ENCODE assay signal across 36 cellular contexts in the genomic region with DNA sequence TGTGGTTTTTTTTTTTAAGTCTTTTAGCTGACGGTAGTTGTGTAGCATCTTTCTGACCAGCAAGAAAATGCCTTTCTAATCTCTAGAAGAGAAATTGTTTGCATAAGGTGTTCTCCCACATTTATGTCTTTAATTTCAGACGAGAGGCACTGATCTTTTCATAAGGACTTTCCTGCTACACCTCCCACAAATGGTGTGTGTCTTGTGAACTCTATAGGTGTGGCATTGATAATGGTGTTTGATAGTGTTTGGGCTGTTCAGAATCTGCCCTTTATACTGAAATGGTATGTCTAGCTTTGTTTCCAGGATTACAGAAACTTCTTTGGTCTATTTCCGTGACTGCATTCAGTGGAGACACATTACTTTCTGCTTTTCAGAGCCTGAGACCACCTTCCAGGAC.
"Had no signal": no experiment of that assay in that cellular context is flagged by ENCODE, and none has a peak within 500 bp of the region (broad histone marks: within the 10 kb centered on the region; RNA-seq: fewer than 3 reads in every experiment).

No MANE protein-coding gene starts in this region.

- FAIRE-seq: bronchial epithelial cell, TTC549 had no signal

- DNase-seq: activated B cell treated with CpG ODN at 0.5 μM for 24 hours; activated CD4-positive, alpha-beta memory T cell treated with anti-CD3 and anti-CD28 coated beads for 36 hours; activated CD4-positive, alpha-beta T cell treated with anti-CD3 and anti-CD28 coated beads for 4 hours; activated CD4-positive, alpha-beta T cell treated with anti-CD3 and anti-CD28 coated beads, Interleukin-2, amount 10 ng/mL, durations not matched to agents 24 days and 14 days; activated CD4-positive, alpha-beta T cell treated with anti-CD3 and anti-CD28 coated beads, Interleukin-2, amount 50 U/mL, for 1 hour; activated CD4-positive, alpha-beta T cell treated with anti-CD3 and anti-CD28 coated beads, Interleukin-2, amount 50 U/mL, for 4 hours; activated CD4-positive, CD25-positive, alpha-beta regulatory T cell treated with anti-CD3 and anti-CD28 coated beads, Interleukin-2, amount 50 U/mL, for 72 hours; activated CD8-positive, alpha-beta memory T cell treated with anti-CD3 and anti-CD28 coated beads, Interleukin-2, amount 50 U/mL, for 4 hours; activated CD8-positive, alpha-beta T cell treated with anti-CD3 and anti-CD28 coated beads for 36 hours; activated effector memory CD4-positive, alpha-beta T cell treated with anti-CD3 and anti-CD28 coated beads, Interleukin-2, amount 50 U/mL, for 16 hours; activated gamma-delta T cell treated with Interleukin-2 at 50 U/mL for 16 hours; activated naive CD4-positive, alpha-beta T cell; activated naive CD4-positive, alpha-beta T cell treated with anti-CD3 and anti-CD28 coated beads for 36 hours; activated naive CD4-positive, alpha-beta T cell treated with anti-CD3 and anti-CD28 coated beads, Interleukin-2, amount 50 U/mL, for 16 hours; activated naive CD8-positive, alpha-beta T cell treated with anti-CD3 and anti-CD28 coated beads for 36 hours; activated T-cell treated with anti-CD3 and anti-CD28 coated beads for 4 hours; activated T-cell treated with anti-CD3 and anti-CD28 coated beads, Interleukin-2, amount 50 U/mL, for 1 hour; activated T-cell treated with anti-CD3 and anti-CD28 coated beads, Interleukin-2, amount 50 U/mL, for 4 hours; activated T-cell treated with anti-CD3 and anti-CD28 coated beads, Interleukin-2, amount 50 U/mL, for 72 hours; adrenal gland; amniotic stem cell; caudate nucleus; SW 1271; T-helper 1 cell; T-helper 2 cell; T-helper 9 cell had no signal

- H3K9me3 Mint-ChIP-seq: activated B cell treated with CpG ODN at 0.5 μM for 24 hours; activated CD4-positive, alpha-beta memory T cell treated with anti-CD3 and anti-CD28 coated beads for 36 hours; activated CD4-positive, alpha-beta T cell treated with anti-CD3 and anti-CD28 coated beads, Interleukin-2, amount 10 ng/mL, durations not matched to agents 24 days and 14 days; activated CD8-positive, alpha-beta T cell treated with anti-CD3 and anti-CD28 coated beads for 36 hours; activated naive CD4-positive, alpha-beta T cell treated with anti-CD3 and anti-CD28 coated beads for 36 hours; activated T-cell treated with anti-CD3 and anti-CD28 coated beads, Interleukin-2, amount 50 U/mL, for 4 hours; activated T-helper 1 cell treated with anti-CD3 and anti-CD28 coated beads, Interleukin-12 subunit alpha, Interleukin-12 subunit beta, Interleukin-2, Interleukin-4 antibody, amounts not matched to agents 30 ng/mL and 10 ng/mL and 1 ng/mL, durations not matched to agents 14 hours and 24 hours and 36 hours; activated T-helper 17 cell treated with anti-CD3 and anti-CD28 coated beads, Interleukin-2, amount 50 U/mL, for 72 hours; T-helper 1 cell treated with Interleukin-12 subunit alpha and Interleukin-12 subunit beta and Interleukin-4 antibody, amounts not matched to agents 30 μg/mL and 1 μg/mL, for 36 hours; T-helper 2 cell treated with Interferon-gamma antibody and Interleukin-4, amounts not matched to agents 5 μg/mL and 100 μg/mL, for 36 hours had no signal

- H3K36me3 ChIP-seq: adrenal gland, ascending aorta, cardiac muscle cell had no signal

- H3K27me3 Mint-ChIP-seq: activated B cell treated with CpG ODN at 0.5 μM for 24 hours; activated CD4-positive, alpha-beta memory T cell treated with anti-CD3 and anti-CD28 coated beads for 36 hours; activated CD8-positive, alpha-beta T cell treated with anti-CD3 and anti-CD28 coated beads for 36 hours; activated naive CD8-positive, alpha-beta T cell treated with anti-CD3 and anti-CD28 coated beads for 36 hours; activated T-helper 17 cell treated with anti-CD3 and anti-CD28 coated beads, Interleukin-2, amount 50 U/mL, for 72 hours had no signal

- H3K4me1 Mint-ChIP-seq: activated B cell treated with CpG ODN at 0.5 μM for 24 hours; activated CD4-positive, alpha-beta T cell treated with anti-CD3 and anti-CD28 coated beads, Interleukin-2, amount 10 ng/mL, durations not matched to agents 24 days and 14 days had no signal

- H3K27ac ChIP-seq: adrenal gland, ascending aorta, cardiac muscle cell had no signal

- H3K4me3 Mint-ChIP-seq: activated B cell treated with CpG ODN at 0.5 μM for 24 hours; activated CD4-positive, alpha-beta memory T cell treated with anti-CD3 and anti-CD28 coated beads for 36 hours; activated CD4-positive, alpha-beta T cell treated with anti-CD3 and anti-CD28 coated beads, Interleukin-2, amount 10 ng/mL, durations not matched to agents 24 days and 14 days; activated CD8-positive, alpha-beta T cell treated with anti-CD3 and anti-CD28 coated beads for 36 hours; activated naive CD4-positive, alpha-beta T cell treated with anti-CD3 and anti-CD28 coated beads for 36 hours; activated naive CD8-positive, alpha-beta T cell treated with anti-CD3 and anti-CD28 coated beads for 36 hours; activated T-cell treated with anti-CD3 and anti-CD28 coated beads, Interleukin-2, amount 50 U/mL, for 4 hours; activated T-cell treated with anti-CD3 and anti-CD28 coated beads, Interleukin-2, amount 50 U/mL, for 72 hours; activated T-helper 1 cell treated with anti-CD3 and anti-CD28 coated beads, Interleukin-12 subunit alpha, Interleukin-12 subunit beta, Interleukin-2, Interleukin-4 antibody, amounts not matched to agents 30 ng/mL and 10 ng/mL and 1 ng/mL, durations not matched to agents 14 hours and 24 hours and 36 hours; activated T-helper 17 cell treated with anti-CD3 and anti-CD28 coated beads, Interleukin-2, amount 50 U/mL, for 72 hours; brain; T-helper 1 cell treated with Interleukin-12 subunit alpha and Interleukin-12 subunit beta and Interleukin-4 antibody, amounts not matched to agents 30 μg/mL and 1 μg/mL, for 36 hours; T-helper 2 cell treated with Interferon-gamma antibody and Interleukin-4, amounts not matched to agents 5 μg/mL and 100 μg/mL, for 36 hours had no signal

- H3K27ac Mint-ChIP-seq: activated B cell treated with CpG ODN at 0.5 μM for 24 hours; activated CD4-positive, alpha-beta memory T cell treated with anti-CD3 and anti-CD28 coated beads for 36 hours; activated CD4-positive, alpha-beta T cell treated with anti-CD3 and anti-CD28 coated beads, Interleukin-2, amount 10 ng/mL, durations not matched to agents 24 days and 14 days; activated CD8-positive, alpha-beta T cell treated with anti-CD3 and anti-CD28 coated beads for 36 hours; activated naive CD4-positive, alpha-beta T cell treated with anti-CD3 and anti-CD28 coated beads for 36 hours; activated naive CD4-positive, alpha-beta T cell treated with anti-CD3 and anti-CD28 coated beads, Interleukin-2, amount 50 U/mL, for 72 hours; activated naive CD8-positive, alpha-beta T cell treated with anti-CD3 and anti-CD28 coated beads for 36 hours; activated T-cell treated with anti-CD3 and anti-CD28 coated beads, Interleukin-2, amount 50 U/mL, for 72 hours; activated T-helper 1 cell treated with anti-CD3 and anti-CD28 coated beads, Interleukin-12 subunit alpha, Interleukin-12 subunit beta, Interleukin-2, Interleukin-4 antibody, amounts not matched to agents 30 ng/mL and 10 ng/mL and 1 ng/mL, durations not matched to agents 14 hours and 24 hours and 36 hours; activated T-helper 17 cell treated with anti-CD3 and anti-CD28 coated beads, Interleukin-2, amount 50 U/mL, for 72 hours; T-helper 1 cell treated with Interleukin-12 subunit alpha and Interleukin-12 subunit beta and Interleukin-4 antibody, amounts not matched to agents 30 μg/mL and 1 μg/mL, for 36 hours; T-helper 2 cell treated with Interferon-gamma antibody and Interleukin-4, amounts not matched to agents 5 μg/mL and 100 μg/mL, for 36 hours had no signal

- H3K27me3 ChIP-seq: adrenal gland, ascending aorta, cardiac muscle cell had no signal

- ATAC-seq: activated CD8-positive, alpha-beta T cell treated with anti-CD3 and anti-CD28 coated beads for 36 hours; activated naive CD4-positive, alpha-beta T cell treated with anti-CD3 and anti-CD28 coated beads, Interleukin-2, amount 50 U/mL, for 72 hours; activated T-cell treated with anti-CD3 and anti-CD28 coated beads, Interleukin-2, amount 50 U/mL, for 4 hours; activated T-cell treated with anti-CD3 and anti-CD28 coated beads, Interleukin-2, amount 50 U/mL, for 72 hours; activated T-helper 17 cell treated with anti-CD3 and anti-CD28 coated beads, Interleukin-2, amount 50 U/mL, for 72 hours had no signal

- H3K36me3 Mint-ChIP-seq: activated CD4-positive, alpha-beta memory T cell treated with anti-CD3 and anti-CD28 coated beads for 36 hours; brain had no signal

- H3K4me1 ChIP-seq: adrenal gland, ascending aorta had no signal

- H3K4me3 ChIP-seq: adrenal gland, ascending aorta, cardiac muscle cell had no signal

- H3K9me3 ChIP-seq: adrenal gland, ascending aorta had no signal
